8 cellular contexts compared by ENCODE assay signal in genomic region chr7:101153969-101154692, GRCh38.
DNase-seq lines count a peak whose midpoint lies in the region; ATAC-seq lines count a peak whose summit lies in the region.

TSS of gene AP1S1 (plus strand) at chr7:101154476. CDS start at chr7:101154515, 39 bp downstream.

- H3K27ac ChIP-seq in ACC112 (ENCODE audit: low read depth, low read length) = peak within 1 kb of the TSS; percentile 27

- H3K4me1 ChIP-seq in ACC112 (ENCODE audit: control insufficient read depth, insufficient read depth, low read length, unreplicated experiment) = peaks cover 12% of the 10 kb centered on the region

- peak; percentile 76 for DNase-seq in NCI-H345 treated with DMSO at 0.1 percent for 48 hours (lab: John Stamatoyannopoulos, UW; ENCODE audit: unreplicated experiment)
- DNase-seq in central memory CD4-positive, alpha-beta T cell = peak; percentile 90
- DNase-seq in inferior parietal cortex (ENCODE audit: extremely low spot score) = peak; percentile 90
- peak; percentile 86 to 93 for DNase-seq in stimulated activated CD4-positive, alpha-beta T cell treated with anti-CD3 and anti-CD28 coated beads, Interleukin-12 subunit alpha, Interleukin-12 subunit beta, amount 100 ng/mL, for 24 hours (ENCODE audit: low read depth in 2 of 2)

- ATAC-seq in GM18909 (IDR thresholded peaks at IDR 0.05; ENCODE audit: poor library complexity, unreplicated experiment) (peak; percentile 81), HG03196 (IDR thresholded peaks at IDR 0.05; ENCODE audit: unreplicated experiment) (peak; percentile 75)
- ATAC-seq in activated CD4-positive, CD25-positive, alpha-beta regulatory T cell treated with anti-CD3 and anti-CD28 coated beads, Interleukin-2, amount 50 U/mL, for 24 hours = peak; percentile 85 to 87

- peaks cover 18% of the 10 kb centered on the region for H3K79me2 ChIP-seq in ACC112 (ENCODE audit: control insufficient read depth, insufficient read depth, low read length, unreplicated experiment)

- peak within 1 kb of the TSS; percentile 92 for H3K4me3 ChIP-seq in ACC112 (ENCODE audit: low read depth, low read length)

- H3K36me3 ChIP-seq in ACC112 (ENCODE audit: insufficient read depth, low read length) = 0 out of 2 replicates have a peak, but pooled peaks cover 3% of the 10 kb centered on the region

- peak within 1 kb of the TSS; percentile 94 for H2AFZ ChIP-seq in ACC112 (ENCODE audit: low read length, unreplicated experiment)

- no peaks in the 10 kb centered on the region for H3K27me3 ChIP-seq in ACC112 (ENCODE audit: insufficient read depth, low read length)

Comparison
In these comparisons a context has a peak if more than half of its experiments do, and no peak if none do; other contexts are left out.
1. Peak in every context shown above with its lines: DNase-seq, ATAC-seq, H3K4me3 ChIP-seq and H3K27ac ChIP-seq.